22 cellular contexts compared by ENCODE assay signal in the genomic region with DNA sequence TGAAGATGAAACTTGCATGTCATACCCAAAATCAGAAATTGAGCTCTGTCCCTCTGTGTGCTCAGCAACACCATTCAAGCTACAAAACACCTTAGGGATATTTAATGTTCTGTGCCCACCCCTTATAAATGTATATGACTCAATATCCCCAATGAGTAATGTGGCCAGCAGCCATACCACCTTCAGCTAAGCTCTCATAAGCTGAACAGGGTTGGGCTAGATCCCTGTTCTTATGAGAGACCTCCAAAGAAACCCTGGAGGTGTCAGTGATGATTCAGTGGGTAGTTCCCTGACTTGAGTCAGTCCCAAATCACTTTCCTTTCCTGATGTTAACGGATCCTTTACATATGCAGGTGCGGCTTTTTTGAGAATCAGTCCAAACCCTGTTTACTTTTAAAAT.
DNase-seq lines count a peak whose midpoint lies in the region; ATAC-seq and TF ChIP-seq lines count a peak whose summit lies in the region.
"Had no signal": no experiment of that assay in that cellular context is flagged by ENCODE, and none has a peak within 500 bp of the region (broad histone marks: within the 10 kb centered on the region; RNA-seq: fewer than 3 reads in every experiment).

No MANE protein-coding gene starts in this region.

- H2AK5ac ChIP-seq in mesenchymal stem cell (ENCODE audit: low read length, severe bottlenecking) = no peak overlapping the region

- H3K27me3 ChIP-seq in tibial nerve = no peaks in the 10 kb centered on the region
- H3K27me3 ChIP-seq in mesenchymal stem cell (ENCODE audit: control insufficient read depth in 1 of 2, insufficient read depth in 1 of 2, low read length in 2 of 2) = no peaks in the 10 kb centered on the region
- H3K27me3 ChIP-seq: BE2C had no signal

- H3K79me1 ChIP-seq in mesenchymal stem cell (replicated peaks; ENCODE audit: low read length, poor library complexity, severe bottlenecking) = peaks cover 3% of the 10 kb centered on the region

- H3K4me1 ChIP-seq in tibial nerve (no peaks in the 10 kb centered on the region), mesenchymal stem cell (ENCODE audit: control insufficient read depth, insufficient read depth, low read depth, low read length) (no peaks in the 10 kb centered on the region)
- H3K4me1 ChIP-seq: BE2C, Caco-2, stomach had no signal

- H3K14ac ChIP-seq in mesenchymal stem cell (ENCODE audit: low read length in 2 of 2) = no peak overlapping the region

- no peak for TF ChIP-seq EP300 in tibial nerve (IDR thresholded peaks at IDR 0.05)

- ATAC-seq in stimulated activated naive CD8-positive, alpha-beta T cell treated with anti-CD3 and anti-CD28 coated beads, Interleukin-15, Interleukin-2, amounts not matched to agents 100 U/mL and 50 U/mL, for 24 hours = peak; percentile 72
- no peak for ATAC-seq in stimulated activated naive CD8-positive, alpha-beta T cell treated with anti-CD3 and anti-CD28 coated beads, Interleukin-15, amount 100 ng/mL, for 72 hours
- ATAC-seq in GM19463 (IDR thresholded peaks at IDR 0.05; ENCODE audit: unreplicated experiment) = no peak
- ATAC-seq: Right ventricle myocardium inferior had no signal

- H3K36me3 ChIP-seq in tibial nerve (no peaks in the 10 kb centered on the region), mesenchymal stem cell (ENCODE audit: control insufficient read depth in 1 of 2, insufficient read depth in 2 of 2, low read depth in 1 of 2, low read length in 2 of 2) (no peaks in the 10 kb centered on the region)
- H3K36me3 ChIP-seq: BE2C, stomach had no signal

- TF ChIP-seq CTCF in fibroblast of mammary gland (conservative IDR thresholded peaks at IDR 0.05; ENCODE audit: control insufficient read depth, insufficient read depth, low read depth, low read length) (no peak), tibial nerve (IDR thresholded peaks at IDR 0.05) (no peak)

- H3K27ac ChIP-seq in tibial nerve (no peak overlapping the region), mesenchymal stem cell (ENCODE audit: low read length, poor library complexity, severe bottlenecking) (no peak overlapping the region)
- H3K27ac ChIP-seq: stomach had no signal

- H2BK5ac ChIP-seq in mesenchymal stem cell (ENCODE audit: low read depth, low read length, poor library complexity, severe bottlenecking) = no peak overlapping the region

- no peak for DNase-seq in stimulated activated naive CD8-positive, alpha-beta T cell treated with anti-CD3 and anti-CD28 coated beads, Interleukin-15, Interleukin-2, amounts not matched to agents 100 U/mL and 50 U/mL, for 24 hours
- DNase-seq in stimulated activated naive CD8-positive, alpha-beta T cell treated with anti-CD3 and anti-CD28 coated beads, Interleukin-15, amount 100 ng/mL, for 72 hours = no peak
- peak; percentile 32 for DNase-seq in T1000 (lab: John Stamatoyannopoulos, UW)
- peak; percentile 83 for DNase-seq in fibroblast of mammary gland (ENCODE audit: low read depth)
- DNase-seq in tibial nerve (ENCODE audit: low spot score in 2 of 2) = no peak
- DNase-seq in activated T-cell treated with anti-CD3 and anti-CD28 coated beads, Interleukin-2, amount 50 U/mL, for 48 hours = no peak
- DNase-seq in mesenchymal stem cell = no peak
- DNase-seq: activated CD4-positive, alpha-beta T cell treated with anti-CD3 and anti-CD28 coated beads for 1 hour; activated CD8-positive, alpha-beta memory T cell treated with anti-CD3 and anti-CD28 coated beads for 24 hours; activated naive CD4-positive, alpha-beta T cell treated with Interleukin-2 at 50 U/mL for 16 hours; activated T-cell treated with anti-CD3 and anti-CD28 coated beads, Interleukin-2, amount 50 U/mL, for 24 hours; BE2C; Caco-2; DND-41; naive B cell; NCI-H1694; NCI-H526 treated with DMSO at 0.1 percent for 48 hours; stomach; trophoblast cell had no signal

- no peak overlapping the region for H2BK15ac ChIP-seq in mesenchymal stem cell (ENCODE audit: low read depth, poor library complexity, severe bottlenecking)

- no peak overlapping the region for H2BK120ac ChIP-seq in mesenchymal stem cell (ENCODE audit: low read depth, low read length)

- WGBS in tibial nerve, 2 donors = 85 to 93% methylated on average over 2 of the region's 2 CpGs
- 100% methylated on average over 1 of the region's 2 CpGs for WGBS in mesenchymal stem cell

- peaks cover 5 to 10% of the 10 kb centered on the region in 2 donors for H3K9me3 Mint-ChIP-seq in stimulated activated naive CD8-positive, alpha-beta T cell treated with anti-CD3 and anti-CD28 coated beads, Interleukin-15, amount 100 ng/mL, for 72 hours

- no peak overlapping the region for H4K91ac ChIP-seq in mesenchymal stem cell (ENCODE audit: low read length)

- H3K18ac ChIP-seq in mesenchymal stem cell (ENCODE audit: low read depth in 1 of 2, low read length in 2 of 2) = no peak overlapping the region

- H3K9ac ChIP-seq in mesenchymal stem cell (ENCODE audit: low read length) = no peak overlapping the region

- H3K27me3 Mint-ChIP-seq in stimulated activated naive CD8-positive, alpha-beta T cell treated with anti-CD3 and anti-CD28 coated beads, Interleukin-15, amount 100 ng/mL, for 72 hours = no peaks in the 10 kb centered on the region

- no peak overlapping the region for H3K23ac ChIP-seq in mesenchymal stem cell (ENCODE audit: low read length in 2 of 2)

- no peak overlapping the region for H3K4ac ChIP-seq in mesenchymal stem cell (ENCODE audit: low read depth in 1 of 2, low read length in 2 of 2)

- no peak overlapping the region for H2AFZ ChIP-seq in mesenchymal stem cell (ENCODE audit: low read depth, low read length)

- H2BK12ac ChIP-seq in mesenchymal stem cell (ENCODE audit: low read length in 2 of 2) = no peak overlapping the region

- H3K4me3 ChIP-seq in fibroblast of mammary gland (ENCODE audit: control insufficient read depth, low read depth, low read length) (no peak overlapping the region), tibial nerve (no peak overlapping the region), mesenchymal stem cell (ENCODE audit: insufficient read depth in 1 of 2, low read depth in 1 of 2, low read length in 2 of 2) (no peak overlapping the region)
- H3K4me3 ChIP-seq: stomach had no signal

- no peak overlapping the region for H3K4me2 ChIP-seq in mesenchymal stem cell (ENCODE audit: low read length, poor library complexity, severe bottlenecking)

- H3K4me3 Mint-ChIP-seq in stimulated activated naive CD8-positive, alpha-beta T cell treated with anti-CD3 and anti-CD28 coated beads, Interleukin-15, amount 100 ng/mL, for 72 hours = no peak overlapping the region
- H3K4me3 Mint-ChIP-seq: activated T-cell treated with anti-CD3 and anti-CD28 coated beads, Interleukin-2, amount 50 U/mL, for 24 hours; central memory CD8-positive, alpha-beta T cell had no signal

- no peak for TF ChIP-seq POLR2A in tibial nerve (IDR thresholded peaks at IDR 0.05)

- H4K8ac ChIP-seq in mesenchymal stem cell (ENCODE audit: low read length) = no peak overlapping the region

- H3K27ac Mint-ChIP-seq in stimulated activated naive CD8-positive, alpha-beta T cell treated with anti-CD3 and anti-CD28 coated beads, Interleukin-15, amount 100 ng/mL, for 72 hours = no peak overlapping the region
- H3K27ac Mint-ChIP-seq: activated T-cell treated with anti-CD3 and anti-CD28 coated beads, Interleukin-2, amount 50 U/mL, for 24 hours; naive B cell had no signal

- H3K9me3 ChIP-seq in tibial nerve (no peaks in the 10 kb centered on the region), mesenchymal stem cell (ENCODE audit: control insufficient read depth, low read length) (peaks cover 9% of the 10 kb centered on the region)
- H3K9me3 ChIP-seq: BE2C, Caco-2 had no signal

- H3K4me1 Mint-ChIP-seq in stimulated activated naive CD8-positive, alpha-beta T cell treated with anti-CD3 and anti-CD28 coated beads, Interleukin-15, amount 100 ng/mL, for 72 hours = peaks cover 17% of the 10 kb centered on the region
- H3K4me1 Mint-ChIP-seq: central memory CD8-positive, alpha-beta T cell had no signal

Comparison
In these comparisons a context has a peak if more than half of its experiments do, and no peak if none do; other contexts are left out.
1. DNase-seq: peak in T1000 (single experiment) and fibroblast of mammary gland (single experiment); none in stimulated activated naive CD8-positive, alpha-beta T cell treated with anti-CD3 and anti-CD28 coated beads, Interleukin-15, Interleukin-2, amounts not matched to agents 100 U/mL and 50 U/mL, for 24 hours (single experiment), stimulated activated naive CD8-positive, alpha-beta T cell treated with anti-CD3 and anti-CD28 coated beads, Interleukin-15, amount 100 ng/mL, for 72 hours (0 of 2), tibial nerve (0 of 2), activated T-cell treated with anti-CD3 and anti-CD28 coated beads, Interleukin-2, amount 50 U/mL, for 48 hours (0 of 2) and mesenchymal stem cell (single experiment).